In genomic region chr19:28024920-28025319, GRCh38 we compare ENCODE assay signal across 24 cellular contexts.
"Had no signal": no experiment of that assay in that cellular context is flagged by ENCODE, and none has a peak within 500 bp of the region (broad histone marks: within the 10 kb centered on the region; RNA-seq: fewer than 3 reads in every experiment).

No MANE protein-coding gene starts in this region.

- ATAC-seq: effector memory CD8-positive, alpha-beta T cell; esophagus mucosa; gastrocnemius medialis; heart right ventricle; left cardiac atrium; left lung; left ventricle myocardium superior; lower lobe of right lung had no signal

- H3K27ac Mint-ChIP-seq: dendritic cell treated with granulocyte-macrophage colony-stimulating factor and Interleukin-4, amounts not matched to agents 40 ng/mL and 50 ng/mL, for 4 days; effector memory CD8-positive, alpha-beta T cell; endodermal cell had no signal

- H3K4me1 ChIP-seq: colonic mucosa, esophagus squamous epithelium, gastrocnemius medialis, heart right ventricle, left lung, lower lobe of right lung had no signal

- H3K9me3 ChIP-seq: colonic mucosa, esophagus squamous epithelium, gastrocnemius medialis, heart right ventricle, left lung, lower lobe of right lung had no signal

- H3K27me3 ChIP-seq: colonic mucosa, esophagus squamous epithelium, gastrocnemius medialis had no signal

- DNase-seq: cerebellar nuclear complex; colonic mucosa; cortex of kidney; effector CD8-positive, alpha-beta T cell; effector memory CD8-positive, alpha-beta T cell; endodermal cell; erythroblast; esophagus squamous epithelium; foreskin fibroblast; foreskin melanocyte; gastrocnemius medialis; glutamatergic neuron; head of caudate nucleus; heart right ventricle; hippocampal formation; left cardiac atrium; left lung; left ventricle myocardium superior; lower lobe of right lung; mesendoderm; midbrain had no signal

- H3K4me3 ChIP-seq: colonic mucosa, esophagus squamous epithelium, gastrocnemius medialis, heart right ventricle, left lung, lower lobe of right lung had no signal

- H3K36me3 ChIP-seq: colonic mucosa, esophagus squamous epithelium, gastrocnemius medialis, heart right ventricle, left lung, lower lobe of right lung had no signal

- H3K27ac ChIP-seq: colonic mucosa, epithelial cell of prostate, esophagus squamous epithelium, gastrocnemius medialis, heart right ventricle, left lung, lower lobe of right lung had no signal
